Comparison of ENCODE assay signal across 9 cellular contexts in the genomic region with DNA sequence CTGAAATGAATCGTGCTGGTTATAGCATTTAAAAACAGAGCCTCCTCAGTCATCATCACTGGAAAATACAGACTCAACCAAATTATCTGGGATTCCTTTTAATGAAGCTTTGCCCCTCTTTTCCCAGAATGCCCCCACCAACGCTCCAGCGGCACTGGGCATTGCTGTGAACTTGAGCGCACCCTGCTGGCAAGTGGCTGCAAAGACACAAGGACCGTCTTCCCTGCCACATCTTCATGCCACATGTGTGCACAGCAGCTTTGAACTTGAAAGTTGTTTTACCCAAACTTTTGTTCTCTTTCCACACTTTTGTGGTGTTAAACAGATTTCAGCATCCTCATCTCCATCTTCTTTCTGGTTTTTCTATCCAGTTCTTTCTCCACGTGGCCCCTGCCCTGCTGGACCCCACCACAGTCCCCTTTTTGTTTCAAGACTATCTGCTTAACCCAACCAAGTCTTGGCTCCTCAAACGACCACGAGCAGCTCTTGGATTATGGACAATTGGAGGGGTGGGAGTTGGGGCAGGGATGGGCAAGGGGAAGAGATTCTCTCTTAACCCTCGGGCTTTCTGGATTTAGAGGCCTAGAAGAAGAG. TPM values are rescaled to one million over a fixed set of nuclear protein-coding genes. Genes with fewer than 3 reads are reported as not detected.
DNase-seq lines count a peak whose midpoint lies in the region; TF ChIP-seq lines count a peak whose summit lies in the region.
"Had no signal": no experiment of that assay in that cellular context is flagged by ENCODE, and none has a peak within 500 bp of the region (broad histone marks: within the 10 kb centered on the region; RNA-seq: fewer than 3 reads in every experiment).

No MANE protein-coding gene starts in this region.

- no peaks in the 10 kb centered on the region for H3K4me1 ChIP-seq in CD8-positive, alpha-beta memory T cell (ENCODE audit: insufficient read depth, low read length)

- H3K79me2 ChIP-seq in SU-DHL-6 (ENCODE audit: insufficient read depth, low read length) = no peaks in the 10 kb centered on the region

- CTCF ChIA-PET in CD8-positive, alpha-beta memory T cell (lab: Charles Lee) = interaction anchor here (1.0 to 5.1 kb wide), 11 partner anchors 10 to 229 kb away, joined by 3 to 52 read pairs (median 7); a partner anchor contains a TSS

- peaks cover 39 to 87% of the 10 kb centered on the region in 2 donors for H3K27me3 Mint-ChIP-seq in CD8-positive, alpha-beta memory T cell

- in situ Hi-C loops in astrocyte of the spinal cord (cut with HindIII; ENCODE audit: low sequenced_read_pairs) = no loop called here

- no peak overlapping the region for H3K27ac Mint-ChIP-seq in CD8-positive, alpha-beta memory T cell
- H3K27ac Mint-ChIP-seq: T-helper 1 cell treated with Interleukin-12 subunit alpha and Interleukin-12 subunit beta and Interleukin-4 antibody, amounts not matched to agents 30 μg/mL and 1 μg/mL, for 36 hours had no signal

- POLR2A ChIA-PET in CD8-positive, alpha-beta memory T cell (lab: Charles Lee) = no interaction called here

- no peaks in the 10 kb centered on the region for H3K36me3 ChIP-seq in CD8-positive, alpha-beta memory T cell (ENCODE audit: insufficient read depth, low read length)
- no peaks in the 10 kb centered on the region for H3K36me3 ChIP-seq in SU-DHL-6 (ENCODE audit: low read length)

- no peak overlapping the region for H3K27ac ChIP-seq in CD8-positive, alpha-beta memory T cell (ENCODE audit: low read depth, low read length)
- H3K27ac ChIP-seq in SU-DHL-6 (ENCODE audit: low read depth, low read length) = no peak overlapping the region

- H3F3A ChIP-seq in SU-DHL-6 (ENCODE audit: insufficient read depth) = no peaks in the 10 kb centered on the region

- H3K9me3 Mint-ChIP-seq in CD8-positive, alpha-beta memory T cell = no peaks in the 10 kb centered on the region
- H3K9me3 Mint-ChIP-seq: T-helper 1 cell treated with Interleukin-12 subunit alpha and Interleukin-12 subunit beta and Interleukin-4 antibody, amounts not matched to agents 30 μg/mL and 1 μg/mL, for 36 hours had no signal

- no peaks in the 10 kb centered on the region for H3K9me3 ChIP-seq in CD8-positive, alpha-beta memory T cell (ENCODE audit: low read length)
- no peaks in the 10 kb centered on the region for H3K9me3 ChIP-seq in SU-DHL-6 (ENCODE audit: insufficient read depth, low read length)

- no peak overlapping the region for H2AFZ ChIP-seq in SU-DHL-6 (ENCODE audit: low read depth, low read length, severe bottlenecking)

- no peak overlapping the region for H3K4me3 Mint-ChIP-seq in CD8-positive, alpha-beta memory T cell
- H3K4me3 Mint-ChIP-seq: T-helper 1 cell treated with Interleukin-12 subunit alpha and Interleukin-12 subunit beta and Interleukin-4 antibody, amounts not matched to agents 30 μg/mL and 1 μg/mL, for 36 hours had no signal

- no peaks in the 10 kb centered on the region for H4K20me1 ChIP-seq in SU-DHL-6 (ENCODE audit: low read depth, low read length)

- H3K4me3 ChIP-seq in CD8-positive, alpha-beta memory T cell (ENCODE audit: low read length) = no peak overlapping the region
- H3K4me3 ChIP-seq in SU-DHL-6 (ENCODE audit: insufficient read depth, low read length, poor library complexity, severe bottlenecking) = no peak overlapping the region
- H3K4me3 ChIP-seq in astrocyte of the spinal cord (ENCODE audit: low read depth, low read length) = no peak overlapping the region

- peak in 4 of 5 donors; percentile 21 to 57 (median 42) for DNase-seq in CD8-positive, alpha-beta memory T cell
- peak; percentile 42 for DNase-seq in GM19238 (ENCODE audit: insufficient read length, low spot score)
- peak; percentile 62 for DNase-seq in HuH-7 (ENCODE audit: low spot score)
- no peak for DNase-seq in astrocyte of the spinal cord (ENCODE audit: low read depth, low spot score)
- peak; percentile 31 for DNase-seq in iris pigment epithelial cell (ENCODE audit: low read depth)
- DNase-seq in stimulated activated CD4-positive, alpha-beta T cell treated with anti-CD3 and anti-CD28 coated beads, Interleukin-4, amount 100 ng/mL, for 1 hour = peak; percentile 62
- no peak for DNase-seq in NCI-H128 (lab: John Stamatoyannopoulos, UW; ENCODE audit: unreplicated experiment)

- H3K9me2 ChIP-seq in SU-DHL-6 (replicated peaks; ENCODE audit: insufficient read depth, low read length) = no peaks in the 10 kb centered on the region

- peaks cover 10% of the 10 kb centered on the region for H3K27me3 ChIP-seq in CD8-positive, alpha-beta memory T cell (ENCODE audit: insufficient read depth, low read length, poor library complexity, severe bottlenecking)
- H3K27me3 ChIP-seq in SU-DHL-6 (ENCODE audit: low read length) = no peaks in the 10 kb centered on the region

- peaks cover 0 to 3% (median 0%) of the 10 kb centered on the region in 3 donors for H3K4me1 Mint-ChIP-seq in CD8-positive, alpha-beta memory T cell

- H3K4me2 ChIP-seq in SU-DHL-6 (ENCODE audit: low read depth, low read length, poor library complexity, severe bottlenecking) = no peak overlapping the region

- no peak overlapping the region for H3K9ac ChIP-seq in SU-DHL-6 (ENCODE audit: low read length)

- peaks cover 0 to 3% (median 0%) of the 10 kb centered on the region in 3 donors for H3K36me3 Mint-ChIP-seq in CD8-positive, alpha-beta memory T cell

- TF ChIP-seq CTCF in SU-DHL-6 (IDR thresholded peaks at IDR 0.05; ENCODE audit: insufficient read depth, low read length, poor library complexity, severe bottlenecking) (peak; percentile 64), astrocyte of the spinal cord (IDR thresholded peaks at IDR 0.05; ENCODE audit: low read depth, low read length) (peak; percentile 90)

RNA-seq across cellular contexts. Expression of a gene that starts 12.8 kb away (rescaled TPM):
- not detected for total RNA-seq in CD8-positive, alpha-beta memory T cell
- not detected for polyA plus RNA-seq in CD8-positive, alpha-beta memory T cell

Comparison
In these comparisons a context has a peak if more than half of its experiments do, and no peak if none do; other contexts are left out.
1. DNase-seq: peak in CD8-positive, alpha-beta memory T cell (4 of 5), GM19238 (single experiment), HuH-7 (single experiment), iris pigment epithelial cell (single experiment) and stimulated activated CD4-positive, alpha-beta T cell treated with anti-CD3 and anti-CD28 coated beads, Interleukin-4, amount 100 ng/mL, for 1 hour (single experiment); none in astrocyte of the spinal cord (single experiment) and NCI-H128 (single experiment).